Comparison of ENCODE assay signal across 18 cellular contexts in the genomic region with DNA sequence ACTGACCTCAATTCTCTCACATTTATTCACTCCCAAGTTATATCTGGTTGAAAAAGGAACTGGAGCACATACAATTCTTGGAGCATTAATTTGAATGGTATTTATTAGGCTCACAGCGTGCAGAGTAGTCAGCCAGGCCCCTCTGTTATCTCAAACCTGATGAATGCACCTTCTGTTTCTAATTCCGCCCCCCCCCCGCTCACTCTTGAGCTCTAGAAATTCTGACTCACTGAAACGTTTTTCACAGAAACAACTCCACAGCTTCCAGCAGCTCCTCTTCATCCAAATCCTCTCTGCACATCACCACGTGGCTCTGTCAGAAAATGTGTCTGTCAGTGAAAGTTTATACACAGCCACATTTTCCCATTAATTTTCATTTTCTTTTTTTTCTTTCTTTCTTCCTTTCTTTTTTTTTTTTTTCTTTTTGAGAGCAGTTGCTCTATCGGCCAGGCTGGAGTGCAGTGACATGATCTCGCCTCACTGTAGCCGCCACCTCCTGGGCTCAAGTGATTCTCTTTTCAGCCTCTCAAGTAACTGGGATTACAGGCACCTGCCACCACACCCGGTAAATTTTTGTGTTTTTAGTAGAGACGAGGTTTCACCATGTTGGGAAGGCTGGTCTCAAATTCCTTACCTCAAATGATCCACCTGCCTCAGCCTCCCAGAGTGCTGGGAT.
DNase-seq lines count a peak whose midpoint lies in the region; ATAC-seq, FAIRE-seq and TF ChIP-seq lines count a peak whose summit lies in the region.
"Had no signal": no experiment of that assay in that cellular context is flagged by ENCODE, and none has a peak within 500 bp of the region (broad histone marks: within the 10 kb centered on the region; RNA-seq: fewer than 3 reads in every experiment).

No MANE protein-coding gene starts in this region.

- H4K20me1 ChIP-seq in astrocyte (ENCODE audit: insufficient read depth, low read length) (no peaks in the 10 kb centered on the region), HepG2 (ENCODE audit: insufficient read depth, low read length) (no peaks in the 10 kb centered on the region)
- H4K20me1 ChIP-seq: BLaER1 treated with 17β-estradiol and CSF1 and Interleukin-3, amounts not matched to agents 10 nM and 100 nM had no signal

- POLR2A ChIA-PET in Caco-2 (lab: Charles Lee) (interaction anchor here (0.6 kb wide), 1 partner anchor 18 kb away, joined by 6 read pairs; no protein-coding TSS in a partner anchor), HepG2 (lab: Yijun Ruan, JAX) (no interaction called here)

- intact Hi-C loops in Caco-2 (cut with micrococcal nuclease; ENCODE audit: unreplicated experiment): no loop called here
- intact Hi-C loops in right cardiac atrium (cut with DNase I): no loop called here
- intact Hi-C loops in HepG2 (cut with micrococcal nuclease; ENCODE audit: unreplicated experiment): no loop called here

- H2AFZ ChIP-seq in astrocyte (ENCODE audit: low read depth, low read length): no peak overlapping the region
- no peak overlapping the region for H2AFZ ChIP-seq in HepG2 (ENCODE audit: low read length)

- TF ChIP-seq RAD21 in HepG2 (CRISPR knock-in tag; IDR thresholded peaks at IDR 0.05): no peak

- ATAC-seq in right cardiac atrium (peak; percentile 86 to 88), HG03280 (IDR thresholded peaks at IDR 0.05; ENCODE audit: unreplicated experiment) (no peak), HepG2 (no peak)
- ATAC-seq: stimulated activated memory B cell treated with anti-CD40 and anti-IgM and Interleukin-4, amounts not matched to agents 10 μg/mL and 1 μg/mL and 100 μg/mL, for 72 hours had no signal

- 45% methylated on average over 10 of the region's 10 CpGs for WGBS in right cardiac atrium
- 25% methylated on average over 10 of the region's 10 CpGs for WGBS in HepG2 (ENCODE audit: low lambda C conversion rate)

- no peak for TF ChIP-seq EP300 in HepG2 (IDR thresholded peaks at IDR 0.05; ENCODE audit: low read depth in 2 of 2, low read length in 2 of 2)
- TF ChIP-seq EP300 in HepG2 (CRISPR knock-in tag; IDR thresholded peaks at IDR 0.05; ENCODE audit: borderline replicate concordance): no peak

- in situ Hi-C loops in HepG2 (cut with HindIII; ENCODE audit: extremely low pct_ligation_motif_present, low pct_unique_long_range_greater_than_20kb): no loop called here

- no peaks in the 10 kb centered on the region for H3K79me2 ChIP-seq in astrocyte (ENCODE audit: insufficient read depth, low read length)
- no peaks in the 10 kb centered on the region for H3K79me2 ChIP-seq in HepG2 (ENCODE audit: insufficient read depth, low read length)

- H3K36me3 Mint-ChIP-seq in Caco-2 (ENCODE audit: insufficient read depth, unreplicated experiment): no peaks in the 10 kb centered on the region
- no peaks in the 10 kb centered on the region for H3K36me3 Mint-ChIP-seq in astrocyte (ENCODE audit: low read depth, unreplicated experiment)
- peaks cover 1% of the 10 kb centered on the region for H3K36me3 Mint-ChIP-seq in progenitor cell of endocrine pancreas (ENCODE audit: insufficient read depth)
- H3K36me3 Mint-ChIP-seq: activated naive CD4-positive, alpha-beta T cell treated with anti-CD3 and anti-CD28 coated beads, Interleukin-2, amount 10 ng/mL, durations not matched to agents 7 days and 5 days; stimulated activated memory B cell treated with anti-CD40 and anti-IgM and Interleukin-4, amounts not matched to agents 10 μg/mL and 1 μg/mL and 100 μg/mL, for 72 hours had no signal

- H3K27ac Mint-ChIP-seq in Caco-2 (ENCODE audit: unreplicated experiment) (no peak overlapping the region), astrocyte (ENCODE audit: unreplicated experiment) (no peak overlapping the region), progenitor cell of endocrine pancreas (peak overlapping the region; percentile 96)
- H3K27ac Mint-ChIP-seq: activated naive CD4-positive, alpha-beta T cell treated with anti-CD3 and anti-CD28 coated beads, Interleukin-2, amount 10 ng/mL, durations not matched to agents 7 days and 5 days; stimulated activated memory B cell treated with anti-CD40 and anti-IgM and Interleukin-4, amounts not matched to agents 10 μg/mL and 1 μg/mL and 100 μg/mL, for 72 hours had no signal

- H3K27me3 Mint-ChIP-seq in Caco-2 (ENCODE audit: insufficient read depth, unreplicated experiment): no peaks in the 10 kb centered on the region
- H3K27me3 Mint-ChIP-seq in astrocyte (ENCODE audit: low read depth, unreplicated experiment): peaks cover 5% of the 10 kb centered on the region
- H3K27me3 Mint-ChIP-seq in progenitor cell of endocrine pancreas: no peaks in the 10 kb centered on the region
- H3K27me3 Mint-ChIP-seq: activated naive CD4-positive, alpha-beta T cell treated with anti-CD3 and anti-CD28 coated beads, Interleukin-2, amount 10 ng/mL, durations not matched to agents 7 days and 5 days had no signal

- H3K4me1 Mint-ChIP-seq in Caco-2 (ENCODE audit: low read depth, unreplicated experiment): peaks cover 12% of the 10 kb centered on the region
- H3K4me1 Mint-ChIP-seq in astrocyte (ENCODE audit: low read depth, unreplicated experiment): peaks cover 14% of the 10 kb centered on the region
- peaks cover 17% of the 10 kb centered on the region for H3K4me1 Mint-ChIP-seq in progenitor cell of endocrine pancreas (ENCODE audit: low read depth)
- H3K4me1 Mint-ChIP-seq: activated naive CD4-positive, alpha-beta T cell treated with anti-CD3 and anti-CD28 coated beads, Interleukin-2, amount 10 ng/mL, durations not matched to agents 7 days and 5 days; stimulated activated memory B cell treated with anti-CD40 and anti-IgM and Interleukin-4, amounts not matched to agents 10 μg/mL and 1 μg/mL and 100 μg/mL, for 72 hours had no signal

- no peaks in the 10 kb centered on the region for H3K27me3 ChIP-seq in Caco-2 (replicated peaks; ENCODE audit: control insufficient read depth, insufficient read depth, low read length)
- no peaks in the 10 kb centered on the region for H3K27me3 ChIP-seq in astrocyte (ENCODE audit: insufficient read depth, low read length)
- H3K27me3 ChIP-seq in right cardiac atrium (ENCODE audit: control insufficient read depth, insufficient read depth): no peaks in the 10 kb centered on the region
- no peaks in the 10 kb centered on the region for H3K27me3 ChIP-seq in HepG2 (ENCODE audit: control insufficient read depth in 1 of 2, insufficient read depth in 2 of 2, low read length in 2 of 2)
- H3K27me3 ChIP-seq: BLaER1 treated with 17β-estradiol and CSF1 and Interleukin-3, amounts not matched to agents 10 nM and 100 nM had no signal

- FAIRE-seq in astrocyte (lab: Jason Lieb, UNC) (no peak), HepG2 (lab: Jason Lieb, UNC) (no peak)
- FAIRE-seq: HTR-8/SVneo, RCC 7860, TTC549 had no signal

- no peaks in the 10 kb centered on the region for H3K36me3 ChIP-seq in Caco-2 (ENCODE audit: control insufficient read depth, insufficient read depth, low read length)
- H3K36me3 ChIP-seq in astrocyte (ENCODE audit: insufficient read depth, low read length): no peaks in the 10 kb centered on the region
- H3K36me3 ChIP-seq in HepG2 (replicated peaks in 1 of 2; ENCODE audit: control insufficient read depth in 1 of 2, insufficient read depth in 2 of 2, low read length in 2 of 2): no peaks in the 10 kb centered on the region
- H3K36me3 ChIP-seq: BLaER1 treated with 17β-estradiol and CSF1 and Interleukin-3, amounts not matched to agents 10 nM and 100 nM had no signal

- BruUV-seq in Caco-2 (replicated peaks; lab: Mats Ljungman, UMichigan) (no TSS peak), HepG2 (replicated peaks; lab: Mats Ljungman, UMichigan) (no TSS peak)

- H3K9ac ChIP-seq in astrocyte (ENCODE audit: low read length) (no peak overlapping the region), HepG2 (ENCODE audit: insufficient read depth, low read depth, low read length) (no peak overlapping the region)
- H3K9ac ChIP-seq: BLaER1 treated with 17β-estradiol and CSF1 and Interleukin-3, amounts not matched to agents 10 nM and 100 nM had no signal

- TF ChIP-seq POLR2A in HepG2 (IDR thresholded peaks at IDR 0.05; ENCODE audit: insufficient read depth in 1 of 2, low read depth in 2 of 2, low read length in 2 of 2): no peak

- TF ChIP-seq CTCF in Caco-2 (IDR thresholded peaks at IDR 0.05; ENCODE audit: insufficient read depth in 1 of 2, low read depth in 1 of 2, low read length in 1 of 2, severe bottlenecking in 1 of 2, unreplicated experiment in 1 of 2) (no peak), astrocyte (IDR thresholded peaks at IDR 0.05; ENCODE audit: insufficient read depth, low read depth, low read length) (no peak), progenitor cell of endocrine pancreas (IDR thresholded peaks at IDR 0.05; ENCODE audit: unreplicated experiment) (no peak), HepG2 (CRISPR knock-in tag; IDR thresholded peaks at IDR 0.05) (no peak)

- DNase-seq in Caco-2 (no peak), astrocyte (ENCODE audit: low read depth) (peak; percentile 71), right cardiac atrium (peak; percentile 48 to 88 (median 55)), progenitor cell of endocrine pancreas (ENCODE audit: low spot score, unreplicated experiment) (no peak), SIG-M5 treated with dmso at 0.1 percent for 504 hours (lab: John Stamatoyannopoulos, UW; ENCODE audit: unreplicated experiment) (no peak), HepG2 (ENCODE audit: low spot score) (no peak), NCI-H774 (lab: John Stamatoyannopoulos, UW) (no peak)
- DNase-seq: activated naive CD4-positive, alpha-beta T cell treated with anti-CD3 and anti-CD28 coated beads, Interleukin-2, amount 10 ng/mL, durations not matched to agents 7 days and 5 days; dermis blood vessel endothelial cell; HCEC 1CT; NCI-H1092 treated with DMSO at 0.1 percent for 48 hours; stimulated activated CD4-positive, alpha-beta T cell treated with anti-CD3 and anti-CD28 coated beads, Interleukin-4, amount 100 ng/mL, for 1 hour had no signal

- H3K4me3 Mint-ChIP-seq in Caco-2 (ENCODE audit: unreplicated experiment): peak overlapping the region; percentile 2
- no peak overlapping the region for H3K4me3 Mint-ChIP-seq in astrocyte (ENCODE audit: unreplicated experiment)
- peak overlapping the region; percentile 6 for H3K4me3 Mint-ChIP-seq in progenitor cell of endocrine pancreas (ENCODE audit: low read depth)
- H3K4me3 Mint-ChIP-seq: activated naive CD4-positive, alpha-beta T cell treated with anti-CD3 and anti-CD28 coated beads, Interleukin-2, amount 10 ng/mL, durations not matched to agents 7 days and 5 days; stimulated activated memory B cell treated with anti-CD40 and anti-IgM and Interleukin-4, amounts not matched to agents 10 μg/mL and 1 μg/mL and 100 μg/mL, for 72 hours had no signal

- CTCF ChIA-PET in Caco-2 (lab: Charles Lee): no interaction called here
- CTCF ChIA-PET in HepG2 (lab: Yijun Ruan, JAX; ENCODE audit: low intra/inter-chr PET ratio, low total read pairs): no interaction called here

- H3K4me1 ChIP-seq in Caco-2: no peaks in the 10 kb centered on the region
- H3K4me1 ChIP-seq in astrocyte (ENCODE audit: insufficient read depth, low read length): peaks cover 6% of the 10 kb centered on the region
- H3K4me1 ChIP-seq in right cardiac atrium (ENCODE audit: control insufficient read depth, insufficient read depth, low read length): no peaks in the 10 kb centered on the region
- no peaks in the 10 kb centered on the region for H3K4me1 ChIP-seq in HepG2 (ENCODE audit: insufficient read depth, low read length)

- H3K4me3 ChIP-seq in Caco-2 (ENCODE audit: low read depth, low read length) (no peak overlapping the region), astrocyte (ENCODE audit: insufficient read depth, low read depth, low read length) (no peak overlapping the region), right cardiac atrium (ENCODE audit: low read length) (no peak overlapping the region), HepG2 (replicated peaks in 1 of 3; ENCODE audit: insufficient read depth in 1 of 3, low read depth in 2 of 3, low read length in 3 of 3) (no peak overlapping the region)
- H3K4me3 ChIP-seq: BLaER1 treated with 17β-estradiol and CSF1 and Interleukin-3, amounts not matched to agents 10 nM and 100 nM had no signal

- peak overlapping the region; percentile 65 for H3K4me2 ChIP-seq in astrocyte (ENCODE audit: low read length)
- H3K4me2 ChIP-seq in HepG2 (ENCODE audit: low read depth, low read length): no peak overlapping the region

- H3K9me3 ChIP-seq in Caco-2 (peaks cover 1% of the 10 kb centered on the region; the same call in 1 of the 2 replicates), astrocyte (ENCODE audit: insufficient read depth, low read depth, low read length) (peaks cover 6% of the 10 kb centered on the region), right cardiac atrium (ENCODE audit: control insufficient read depth, low read length) (peaks cover 2% of the 10 kb centered on the region), HepG2 (ENCODE audit: low read length) (peaks cover 22% of the 10 kb centered on the region)

- H3K9me3 Mint-ChIP-seq in Caco-2 (ENCODE audit: unreplicated experiment): peaks cover 36% of the 10 kb centered on the region
- peaks cover 10% of the 10 kb centered on the region for H3K9me3 Mint-ChIP-seq in astrocyte (ENCODE audit: unreplicated experiment)
- H3K9me3 Mint-ChIP-seq in progenitor cell of endocrine pancreas (ENCODE audit: low read depth): peaks cover 24% of the 10 kb centered on the region

- H3K27ac ChIP-seq in astrocyte (ENCODE audit: low read depth, low read length): no peak overlapping the region
- no peak overlapping the region for H3K27ac ChIP-seq in right cardiac atrium (ENCODE audit: low read length)
- H3K27ac ChIP-seq in HepG2 (ENCODE audit: extremely low read length, insufficient read depth, low read length): no peak overlapping the region
- H3K27ac ChIP-seq: BLaER1 treated with 17β-estradiol and CSF1 and Interleukin-3, amounts not matched to agents 10 nM and 100 nM had no signal

Comparison
In these comparisons a context has a peak if more than half of its experiments do, and no peak if none do; other contexts are left out.
1. DNase-seq: peak in astrocyte (single experiment) and right cardiac atrium (3 of 3); none in Caco-2 (0 of 2), progenitor cell of endocrine pancreas (single experiment), SIG-M5 treated with dmso at 0.1 percent for 504 hours (single experiment), HepG2 (single experiment) and NCI-H774 (single experiment).
2. ATAC-seq: peak in right cardiac atrium (2 of 2); none in HG03280 (single experiment) and HepG2 (single experiment).